In genomic region chr11:1237128-1237580, GRCh38 we compare ENCODE assay signal across 14 cellular contexts. TPM values are rescaled to one million over a fixed set of nuclear protein-coding genes. Genes with fewer than 3 reads are reported as not detected.
DNase-seq lines count a peak whose midpoint lies in the region; ATAC-seq and TF ChIP-seq lines count a peak whose summit lies in the region.
"Had no signal": no experiment of that assay in that cellular context is flagged by ENCODE, and none has a peak within 500 bp of the region (broad histone marks: within the 10 kb centered on the region; RNA-seq: fewer than 3 reads in every experiment).

No MANE protein-coding gene starts in this region.

- H3K9me3 ChIP-seq in right atrium auricular region: no peaks in the 10 kb centered on the region
- no peaks in the 10 kb centered on the region for H3K9me3 ChIP-seq in suprapubic skin

- ATAC-seq in left cardiac atrium (no peak), esophagus mucosa (peak; percentile 47), HG02798 (IDR thresholded peaks at IDR 0.05; ENCODE audit: poor library complexity, unreplicated experiment) (no peak)
- ATAC-seq: K562 had no signal

- H3K27ac ChIP-seq in right atrium auricular region (no peak overlapping the region), suprapubic skin (no peak overlapping the region)
- H3K27ac ChIP-seq: C4-2B had no signal

- no peak for TF ChIP-seq POLR2A in suprapubic skin (IDR thresholded peaks at IDR 0.05)

- no peak for TF ChIP-seq EP300 in suprapubic skin (IDR thresholded peaks at IDR 0.05)

- TF ChIP-seq CTCF in right atrium auricular region (IDR thresholded peaks at IDR 0.05) (no peak), suprapubic skin (IDR thresholded peaks at IDR 0.05) (no peak)

- no peaks in the 10 kb centered on the region for H3K4me1 ChIP-seq in right atrium auricular region
- peaks cover 13% of the 10 kb centered on the region for H3K4me1 ChIP-seq in suprapubic skin

- 60% methylated on average over 1 of the region's 13 CpGs for WGBS in suprapubic skin

- H3K36me3 ChIP-seq in right atrium auricular region (no peaks in the 10 kb centered on the region), suprapubic skin (no peaks in the 10 kb centered on the region)

- DNase-seq in left cardiac atrium (peak; percentile 18), right atrium auricular region (ENCODE audit: low spot score) (no peak), myocyte (ENCODE audit: low read depth) (peak; percentile 6), NCI-H1930 (lab: John Stamatoyannopoulos, UW) (no peak), HCEC 1CT (no peak), suprapubic skin (ENCODE audit: low spot score in 2 of 2) (no peak)
- DNase-seq: COR-L47, NCI-H1436 treated with DMSO at 0.1 percent for 48 hours, NCI-H2081 treated with DMSO at 0.1 percent for 48 hours, NCI-H69 had no signal

- intact Hi-C loops in left cardiac atrium (cut with DNase I): no loop called here

- H3K4me3 ChIP-seq in right atrium auricular region (no peak overlapping the region), suprapubic skin (no peak overlapping the region)
- H3K4me3 ChIP-seq: K562 had no signal

- H3K27me3 ChIP-seq in right atrium auricular region (no peaks in the 10 kb centered on the region), suprapubic skin (peaks cover 17% of the 10 kb centered on the region)

RNA-seq across cellular contexts. Expression of gene MUC5B, which starts 14.3 kb away (rescaled TPM):
- not detected for total RNA-seq in left cardiac atrium
- total RNA-seq in right atrium auricular region: not detected
- 16.0 TPM for total RNA-seq in esophagus mucosa
- not detected in 2 replicates for total RNA-seq in myocyte
- polyA plus RNA-seq in myocyte (2012): 0.05 TPM
- under 1 TPM; 0.08 to 0.34 (median 0.13) TPM for total RNA-seq in suprapubic skin

Comparison
In these comparisons a context has a peak if more than half of its experiments do, and no peak if none do; other contexts are left out.
1. DNase-seq: peak in left cardiac atrium (single experiment) and myocyte (single experiment); none in right atrium auricular region (single experiment), NCI-H1930 (0 of 2), HCEC 1CT (single experiment) and suprapubic skin (0 of 2).
2. RNA of gene MUC5B, which starts 14.3 kb away (total RNA-seq): 16.0 TPM in esophagus mucosa (single experiment); 0.08 to 0.34 TPM in suprapubic skin, not detected in left cardiac atrium, not detected in right atrium auricular region and not detected in myocyte; every median in the first group is over 10 times any median in the second.